In the genomic region with DNA sequence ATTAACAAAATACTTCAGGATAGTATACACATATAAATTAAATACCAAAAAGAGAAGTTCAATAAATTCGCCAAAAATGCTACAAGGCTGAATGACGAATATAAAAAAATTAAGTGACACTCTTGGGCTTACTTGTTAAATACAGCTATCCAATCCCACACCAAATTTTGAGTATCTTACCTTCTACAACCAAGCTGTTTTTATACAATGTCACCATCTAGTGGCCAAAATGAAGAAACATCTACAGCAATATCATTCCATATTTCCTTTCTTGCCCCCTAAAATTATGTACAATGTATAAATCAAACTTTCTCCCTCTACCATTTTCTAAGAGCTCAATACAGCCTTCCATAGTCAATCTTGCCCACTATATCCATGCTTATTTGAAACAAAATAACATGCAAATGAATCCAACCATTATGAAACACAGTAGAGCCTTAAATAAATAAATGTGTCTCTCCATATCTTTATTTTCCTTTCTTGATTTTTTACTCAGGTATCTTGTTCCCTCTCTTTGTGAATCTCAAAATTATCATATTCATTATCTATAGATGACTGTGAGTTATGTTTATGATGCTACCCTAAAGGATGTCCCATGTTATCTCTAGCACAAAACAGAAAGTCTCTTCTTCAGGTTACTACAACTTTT, we compare ENCODE assay signal across 8 cellular contexts.
DNase-seq lines count a peak whose midpoint lies in the region; ATAC-seq, FAIRE-seq and TF ChIP-seq lines count a peak whose summit lies in the region.

No MANE protein-coding gene starts in this region.

- no peak overlapping the region for H3K4me3 ChIP-seq in cardiac muscle cell
- no peak overlapping the region for H3K4me3 ChIP-seq in WERI-Rb-1 (ENCODE audit: low read depth, low read length)
- no peak overlapping the region for H3K4me3 ChIP-seq in kidney (ENCODE audit: low read length in 2 of 2)

- no peak overlapping the region for H3K9ac ChIP-seq in kidney (ENCODE audit: low read length in 2 of 2)

- no peak overlapping the region for H3K4me3 Mint-ChIP-seq in activated T-helper 17 cell treated with anti-CD3 and anti-CD28 coated beads, Interleukin-2, amount 50 U/mL, for 72 hours

- H3K27me3 ChIP-seq in cardiac muscle cell (no peaks in the 10 kb centered on the region), WERI-Rb-1 (ENCODE audit: insufficient read depth, low read depth, severe bottlenecking) (no peaks in the 10 kb centered on the region)

- H3K4me1 ChIP-seq in cardiac muscle cell (ENCODE audit: low read depth) (no peaks in the 10 kb centered on the region), kidney (ENCODE audit: control insufficient read depth in 1 of 2, insufficient read depth in 1 of 2, low read depth in 1 of 2, low read length in 2 of 2) (peaks cover 0 to 5% of the 10 kb centered on the region in 2 donors)

- TF ChIP-seq CTCF in cardiac muscle cell (IDR thresholded peaks at IDR 0.05; ENCODE audit: low read depth, low read length) (peak; percentile 59), WERI-Rb-1 (IDR thresholded peaks at IDR 0.05; ENCODE audit: low read depth, low read length) (peak; percentile 31), kidney (IDR thresholded peaks at IDR 0.05; ENCODE audit: borderline replicate concordance, extremely low read depth, insufficient read depth) (peak; percentile 49)

- H3K36me3 ChIP-seq in cardiac muscle cell: no peaks in the 10 kb centered on the region
- peaks cover 18% of the 10 kb centered on the region for H3K36me3 ChIP-seq in WERI-Rb-1
- H3K36me3 ChIP-seq in kidney (ENCODE audit: control insufficient read depth in 1 of 2, insufficient read depth in 2 of 2, low read length in 2 of 2): no peaks in the 10 kb centered on the region

- peaks cover 38% of the 10 kb centered on the region for H3K36me3 Mint-ChIP-seq in activated T-helper 17 cell treated with anti-CD3 and anti-CD28 coated beads, Interleukin-2, amount 50 U/mL, for 72 hours (ENCODE audit: low read depth)

- no peaks in the 10 kb centered on the region for H3K27me3 Mint-ChIP-seq in activated T-helper 17 cell treated with anti-CD3 and anti-CD28 coated beads, Interleukin-2, amount 50 U/mL, for 72 hours

- peak; percentile 8 for FAIRE-seq in kidney (lab: Jason Lieb, UNC)

- ATAC-seq in GM18907 (IDR thresholded peaks at IDR 0.05; ENCODE audit: unreplicated experiment): no peak
- no peak for ATAC-seq in activated T-helper 17 cell treated with anti-CD3 and anti-CD28 coated beads, Interleukin-2, amount 50 U/mL, for 72 hours (replicated peaks)

- intact Hi-C loops in cardiac septum (cut with DNase I): loop anchor here (2.0 kb wide), 1 partner anchor 157 kb away; no protein-coding TSS in a partner anchor
- intact Hi-C loops in kidney (cut with DNase I): no loop called here

- no peaks in the 10 kb centered on the region for H3K9me3 Mint-ChIP-seq in activated T-helper 17 cell treated with anti-CD3 and anti-CD28 coated beads, Interleukin-2, amount 50 U/mL, for 72 hours

- H3K4me1 Mint-ChIP-seq in activated T-helper 17 cell treated with anti-CD3 and anti-CD28 coated beads, Interleukin-2, amount 50 U/mL, for 72 hours: no peaks in the 10 kb centered on the region

- DNase-seq in cardiac muscle cell (ENCODE audit: low read depth in 1 of 2, low spot score in 1 of 2): peak; percentile 25 to 68
- no peak for DNase-seq in cardiac septum (ENCODE audit: low spot score)
- peak; percentile 49 for DNase-seq in NCI-H2029 treated with DMSO at 0.1 percent for 48 hours (lab: John Stamatoyannopoulos, UW)
- no peak for DNase-seq in WERI-Rb-1
- DNase-seq in kidney: no peak
- DNase-seq in activated CD4-positive, alpha-beta T cell treated with anti-CD3 and anti-CD28 coated beads for 4 hours: no peak

- H3K9me3 ChIP-seq in cardiac muscle cell (ENCODE audit: low read depth) (no peaks in the 10 kb centered on the region), WERI-Rb-1 (ENCODE audit: severe bottlenecking) (no peaks in the 10 kb centered on the region), kidney (ENCODE audit: control insufficient read depth in 1 of 2, low read length in 2 of 2) (no peaks in the 10 kb centered on the region)

- no peak overlapping the region for H3K27ac Mint-ChIP-seq in activated T-helper 17 cell treated with anti-CD3 and anti-CD28 coated beads, Interleukin-2, amount 50 U/mL, for 72 hours

- H3K27ac ChIP-seq in cardiac muscle cell: no peak overlapping the region
- no peak overlapping the region for H3K27ac ChIP-seq in WERI-Rb-1
- H3K27ac ChIP-seq in kidney (ENCODE audit: low read depth in 2 of 2, low read length in 2 of 2): no peak overlapping the region

Comparison
In these comparisons a context has a peak if more than half of its experiments do, and no peak if none do; other contexts are left out.
1. DNase-seq: peak in cardiac muscle cell (2 of 2) and NCI-H2029 treated with DMSO at 0.1 percent for 48 hours (single experiment); none in cardiac septum (single experiment), WERI-Rb-1 (single experiment), kidney (single experiment) and activated CD4-positive, alpha-beta T cell treated with anti-CD3 and anti-CD28 coated beads for 4 hours (0 of 2).
2. Peak in every context shown above with its lines, with median percentiles within 50 percentile points of each other: CTCF ChIP-seq.